In the genomic region with DNA sequence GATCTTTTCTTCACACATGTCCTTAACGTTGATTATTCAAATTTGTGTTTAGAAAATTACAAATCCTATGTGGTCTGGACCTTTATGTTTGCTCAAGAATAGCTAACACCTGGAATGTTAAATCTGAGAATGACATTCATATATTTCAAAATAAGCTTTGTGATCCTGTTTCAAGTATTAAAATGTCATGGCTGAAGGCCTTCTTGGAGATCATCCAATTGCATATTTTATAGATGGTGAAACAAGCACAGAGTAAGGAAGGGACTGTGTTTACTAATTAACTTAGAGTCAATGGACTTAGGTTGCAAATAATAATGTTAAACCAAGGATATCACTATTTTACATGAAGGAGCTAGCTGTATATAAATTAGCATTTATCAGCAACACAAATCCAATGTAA, we compare ENCODE assay signal across 20 cellular contexts.
"Had no signal": no experiment of that assay in that cellular context is flagged by ENCODE, and none has a peak within 500 bp of the region (broad histone marks: within the 10 kb centered on the region; RNA-seq: fewer than 3 reads in every experiment).

No MANE protein-coding gene starts in this region.

- H3K9me3 Mint-ChIP-seq: activated naive CD8-positive, alpha-beta T cell treated with anti-CD3 and anti-CD28 coated beads, Interleukin-2, amount 10 ng/mL, durations not matched to agents 7 days and 5 days; memory B cell; stimulated activated naive CD8-positive, alpha-beta T cell treated with anti-CD3 and anti-CD28 coated beads, Interleukin-15, amount 100 ng/mL, for 72 hours had no signal

- H3K4me3 Mint-ChIP-seq: activated naive CD8-positive, alpha-beta T cell treated with anti-CD3 and anti-CD28 coated beads, Interleukin-2, amount 10 ng/mL, durations not matched to agents 7 days and 5 days; effector memory CD8-positive, alpha-beta T cell; memory B cell; stimulated activated naive CD8-positive, alpha-beta T cell treated with anti-CD3 and anti-CD28 coated beads, Interleukin-15, amount 100 ng/mL, for 72 hours had no signal

- H3K27ac Mint-ChIP-seq: activated naive CD8-positive, alpha-beta T cell treated with anti-CD3 and anti-CD28 coated beads, Interleukin-2, amount 10 ng/mL, durations not matched to agents 7 days and 5 days; effector memory CD8-positive, alpha-beta T cell; memory B cell; stimulated activated naive CD8-positive, alpha-beta T cell treated with anti-CD3 and anti-CD28 coated beads, Interleukin-15, amount 100 ng/mL, for 72 hours had no signal

- H3K4me1 Mint-ChIP-seq: activated naive CD8-positive, alpha-beta T cell treated with anti-CD3 and anti-CD28 coated beads, Interleukin-2, amount 10 ng/mL, durations not matched to agents 7 days and 5 days; memory B cell; stimulated activated naive CD8-positive, alpha-beta T cell treated with anti-CD3 and anti-CD28 coated beads, Interleukin-15, amount 100 ng/mL, for 72 hours had no signal

- H3K27me3 Mint-ChIP-seq: activated naive CD8-positive, alpha-beta T cell treated with anti-CD3 and anti-CD28 coated beads, Interleukin-2, amount 10 ng/mL, durations not matched to agents 7 days and 5 days; effector memory CD8-positive, alpha-beta T cell; stimulated activated naive CD8-positive, alpha-beta T cell treated with anti-CD3 and anti-CD28 coated beads, Interleukin-15, amount 100 ng/mL, for 72 hours had no signal

- ATAC-seq: effector memory CD8-positive, alpha-beta T cell; left cardiac atrium; right lobe of liver; stimulated activated naive CD8-positive, alpha-beta T cell treated with anti-CD3 and anti-CD28 coated beads, Interleukin-15, amount 100 ng/mL, for 72 hours had no signal

- H3K36me3 Mint-ChIP-seq: activated naive CD8-positive, alpha-beta T cell treated with anti-CD3 and anti-CD28 coated beads, Interleukin-2, amount 10 ng/mL, durations not matched to agents 7 days and 5 days; memory B cell had no signal

- DNase-seq: activated CD4-positive, alpha-beta T cell treated with anti-CD3 and anti-CD28 coated beads for 4 hours; activated CD4-positive, alpha-beta T cell treated with anti-CD3 and anti-CD28 coated beads, Interleukin-2, amount 50 U/mL, for 48 hours; activated CD4-positive, CD25-positive, alpha-beta regulatory T cell; activated CD8-positive, alpha-beta memory T cell treated with anti-CD3 and anti-CD28 coated beads, Interleukin-2, amount 50 U/mL, for 48 hours; activated naive CD4-positive, alpha-beta T cell treated with Interleukin-2 at 50 U/mL for 16 hours; activated naive CD8-positive, alpha-beta T cell treated with anti-CD3 and anti-CD28 coated beads, Interleukin-2, amount 10 ng/mL, durations not matched to agents 7 days and 5 days; activated T-cell treated with anti-CD3 and anti-CD28 coated beads, Interleukin-2, amount 50 U/mL, for 48 hours; amygdala; colonic mucosa; dorsolateral prefrontal cortex; effector memory CD8-positive, alpha-beta T cell; glutamatergic neuron; hippocampal formation; left cardiac atrium; nucleus accumbens; right lobe of liver; stimulated activated CD4-positive, alpha-beta T cell treated with anti-CD3 and anti-CD28 coated beads, Interleukin-1b, Interleukin-23, amount 100 ng/mL, for 48 hours; stimulated activated naive CD8-positive, alpha-beta T cell treated with anti-CD3 and anti-CD28 coated beads, Interleukin-15, amount 100 ng/mL, for 72 hours; tibial artery had no signal
